ENCODE assay signal across 23 cellular contexts in genomic region chr5:174617285-174617684, GRCh38.
"Had no signal": no experiment of that assay in that cellular context is flagged by ENCODE, and none has a peak within 500 bp of the region (broad histone marks: within the 10 kb centered on the region; RNA-seq: fewer than 3 reads in every experiment).

No MANE protein-coding gene starts in this region.

- DNase-seq: activated CD4-positive, alpha-beta memory T cell treated with anti-CD3 and anti-CD28 coated beads, Interleukin-2, amount 10 ng/mL, durations not matched to agents 7 days and 5 days; activated CD4-positive, alpha-beta T cell treated with anti-CD3 and anti-CD28 coated beads, Interleukin-2, amount 10 ng/mL, durations not matched to agents 24 days and 14 days; activated effector memory CD4-positive, alpha-beta T cell treated with Interleukin-2 at 50 U/mL for 16 hours; activated naive CD4-positive, alpha-beta T cell treated with anti-CD3 and anti-CD28 coated beads for 36 hours; activated naive CD8-positive, alpha-beta T cell treated with anti-CD3 and anti-CD28 coated beads, Interleukin-2, amount 10 ng/mL, durations not matched to agents 7 days and 5 days; activated T-cell treated with anti-CD3 and anti-CD28 coated beads, Interleukin-2, amount 50 U/mL, for 72 hours; amniotic stem cell; colonic mucosa; dorsolateral prefrontal cortex; esophagus squamous epithelium; head of caudate nucleus; islet precursor cell; left colon; naive thymus-derived CD8-positive, alpha-beta T cell; spleen; stimulated activated CD4-positive, alpha-beta T cell treated with anti-CD3 and anti-CD28 coated beads, Interleukin-4, amount 100 ng/mL, for 1 hour; stimulated activated naive CD4-positive, alpha-beta T cell had no signal

- H3K36me3 ChIP-seq: breast epithelium, colonic mucosa, esophagus squamous epithelium, gastroesophageal sphincter, prostate gland, spleen, thoracic aorta had no signal

- H3K27ac ChIP-seq: breast epithelium, colonic mucosa, dorsolateral prefrontal cortex, esophagus squamous epithelium, gastroesophageal sphincter, prostate gland, spleen, thoracic aorta had no signal

- H3K4me1 Mint-ChIP-seq: activated CD4-positive, alpha-beta memory T cell treated with anti-CD3 and anti-CD28 coated beads, Interleukin-2, amount 10 ng/mL, durations not matched to agents 7 days and 5 days; activated CD4-positive, alpha-beta T cell treated with anti-CD3 and anti-CD28 coated beads, Interleukin-2, amount 10 ng/mL, durations not matched to agents 24 days and 14 days; activated naive CD8-positive, alpha-beta T cell treated with anti-CD3 and anti-CD28 coated beads, Interleukin-2, amount 10 ng/mL, durations not matched to agents 7 days and 5 days; naive thymus-derived CD8-positive, alpha-beta T cell had no signal

- H3K36me3 Mint-ChIP-seq: activated naive CD8-positive, alpha-beta T cell treated with anti-CD3 and anti-CD28 coated beads, Interleukin-2, amount 10 ng/mL, durations not matched to agents 7 days and 5 days; naive thymus-derived CD8-positive, alpha-beta T cell had no signal

- H3K9me3 ChIP-seq: breast epithelium, colonic mucosa, esophagus squamous epithelium, prostate gland, spleen, thoracic aorta had no signal

- H3K27me3 ChIP-seq: breast epithelium, colonic mucosa had no signal

- H3K27me3 Mint-ChIP-seq: activated CD4-positive, alpha-beta memory T cell treated with anti-CD3 and anti-CD28 coated beads, Interleukin-2, amount 10 ng/mL, durations not matched to agents 7 days and 5 days; activated CD4-positive, alpha-beta T cell treated with anti-CD3 and anti-CD28 coated beads, Interleukin-2, amount 10 ng/mL, durations not matched to agents 24 days and 14 days; activated naive CD8-positive, alpha-beta T cell treated with anti-CD3 and anti-CD28 coated beads, Interleukin-2, amount 10 ng/mL, durations not matched to agents 7 days and 5 days had no signal

- H3K4me1 ChIP-seq: breast epithelium, colonic mucosa, esophagus squamous epithelium, gastroesophageal sphincter, prostate gland, spleen had no signal

- H3K4me3 Mint-ChIP-seq: activated CD4-positive, alpha-beta memory T cell treated with anti-CD3 and anti-CD28 coated beads, Interleukin-2, amount 10 ng/mL, durations not matched to agents 7 days and 5 days; activated CD4-positive, alpha-beta T cell treated with anti-CD3 and anti-CD28 coated beads, Interleukin-2, amount 10 ng/mL, durations not matched to agents 24 days and 14 days; activated naive CD4-positive, alpha-beta T cell treated with anti-CD3 and anti-CD28 coated beads for 36 hours; activated naive CD8-positive, alpha-beta T cell treated with anti-CD3 and anti-CD28 coated beads, Interleukin-2, amount 10 ng/mL, durations not matched to agents 7 days and 5 days; activated T-cell treated with anti-CD3 and anti-CD28 coated beads, Interleukin-2, amount 50 U/mL, for 72 hours; naive thymus-derived CD8-positive, alpha-beta T cell had no signal

- H3K9me3 Mint-ChIP-seq: activated CD4-positive, alpha-beta memory T cell treated with anti-CD3 and anti-CD28 coated beads, Interleukin-2, amount 10 ng/mL, durations not matched to agents 7 days and 5 days; activated CD4-positive, alpha-beta T cell treated with anti-CD3 and anti-CD28 coated beads, Interleukin-2, amount 10 ng/mL, durations not matched to agents 24 days and 14 days; activated naive CD8-positive, alpha-beta T cell treated with anti-CD3 and anti-CD28 coated beads, Interleukin-2, amount 10 ng/mL, durations not matched to agents 7 days and 5 days; activated T-cell treated with anti-CD3 and anti-CD28 coated beads, Interleukin-2, amount 50 U/mL, for 72 hours had no signal

- ATAC-seq: activated CD4-positive, CD25-positive, alpha-beta regulatory T cell treated with anti-CD3 and anti-CD28 coated beads, Interleukin-2, amount 50 U/mL, for 24 hours; activated T-cell treated with anti-CD3 and anti-CD28 coated beads, Interleukin-2, amount 50 U/mL, for 72 hours; gastroesophageal sphincter; left colon; naive thymus-derived CD8-positive, alpha-beta T cell had no signal

- H3K4me3 ChIP-seq: breast epithelium, colonic mucosa, dorsolateral prefrontal cortex, esophagus squamous epithelium, gastroesophageal sphincter, lung, prostate gland, spleen, thoracic aorta had no signal

- H3K27ac Mint-ChIP-seq: activated CD4-positive, alpha-beta memory T cell treated with anti-CD3 and anti-CD28 coated beads, Interleukin-2, amount 10 ng/mL, durations not matched to agents 7 days and 5 days; activated CD4-positive, alpha-beta T cell treated with anti-CD3 and anti-CD28 coated beads, Interleukin-2, amount 10 ng/mL, durations not matched to agents 24 days and 14 days; activated naive CD4-positive, alpha-beta T cell treated with anti-CD3 and anti-CD28 coated beads for 36 hours; activated naive CD8-positive, alpha-beta T cell treated with anti-CD3 and anti-CD28 coated beads, Interleukin-2, amount 10 ng/mL, durations not matched to agents 7 days and 5 days; activated T-cell treated with anti-CD3 and anti-CD28 coated beads, Interleukin-2, amount 50 U/mL, for 72 hours; naive thymus-derived CD8-positive, alpha-beta T cell had no signal
